Comparison of ENCODE assay signal across 28 cellular contexts in genomic region chr10:71660313-71660712, GRCh38.
"Had no signal": no experiment of that assay in that cellular context is flagged by ENCODE, and none has a peak within 500 bp of the region (broad histone marks: within the 10 kb centered on the region; RNA-seq: fewer than 3 reads in every experiment).

No MANE protein-coding gene starts in this region.

- H3K4me3 Mint-ChIP-seq: activated B cell treated with CpG ODN at 0.5 μM for 24 hours; activated CD4-positive, alpha-beta T cell treated with anti-CD3 and anti-CD28 coated beads, Interleukin-2, amount 10 ng/mL, durations not matched to agents 24 days and 14 days; activated CD8-positive, alpha-beta memory T cell treated with anti-CD3 and anti-CD28 coated beads, Interleukin-2, amount 10 ng/mL, durations not matched to agents 7 days and 5 days; activated naive CD4-positive, alpha-beta T cell treated with anti-CD3 and anti-CD28 coated beads, Interleukin-2, amount 10 ng/mL, durations not matched to agents 7 days and 5 days; activated naive CD8-positive, alpha-beta T cell treated with anti-CD3 and anti-CD28 coated beads for 36 hours; activated T-cell treated with anti-CD3 and anti-CD28 coated beads, Interleukin-2, amount 50 U/mL, for 24 hours; T-helper 17 cell had no signal

- H3K9me3 Mint-ChIP-seq: activated CD4-positive, alpha-beta T cell treated with anti-CD3 and anti-CD28 coated beads, Interleukin-2, amount 10 ng/mL, durations not matched to agents 24 days and 14 days; activated naive CD4-positive, alpha-beta T cell treated with anti-CD3 and anti-CD28 coated beads, Interleukin-2, amount 10 ng/mL, durations not matched to agents 7 days and 5 days; activated naive CD8-positive, alpha-beta T cell treated with anti-CD3 and anti-CD28 coated beads for 36 hours; activated T-cell treated with anti-CD3 and anti-CD28 coated beads, Interleukin-2, amount 50 U/mL, for 24 hours had no signal

- H3K27ac ChIP-seq: brain microvascular endothelial cell, cardiac muscle cell, SJSA1 had no signal

- H3K4me1 ChIP-seq: SJSA1 had no signal

- H3K27me3 Mint-ChIP-seq: activated B cell treated with CpG ODN at 0.5 μM for 24 hours; activated CD4-positive, alpha-beta T cell treated with anti-CD3 and anti-CD28 coated beads, Interleukin-2, amount 10 ng/mL, durations not matched to agents 24 days and 14 days; activated naive CD8-positive, alpha-beta T cell treated with anti-CD3 and anti-CD28 coated beads for 36 hours; activated T-cell treated with anti-CD3 and anti-CD28 coated beads, Interleukin-2, amount 50 U/mL, for 24 hours had no signal

- H3K27ac Mint-ChIP-seq: activated B cell treated with CpG ODN at 0.5 μM for 24 hours; activated CD4-positive, alpha-beta T cell treated with anti-CD3 and anti-CD28 coated beads, Interleukin-2, amount 10 ng/mL, durations not matched to agents 24 days and 14 days; activated CD8-positive, alpha-beta memory T cell treated with anti-CD3 and anti-CD28 coated beads, Interleukin-2, amount 10 ng/mL, durations not matched to agents 7 days and 5 days; activated naive CD4-positive, alpha-beta T cell treated with anti-CD3 and anti-CD28 coated beads, Interleukin-2, amount 10 ng/mL, durations not matched to agents 7 days and 5 days; activated naive CD8-positive, alpha-beta T cell treated with anti-CD3 and anti-CD28 coated beads for 36 hours; activated T-cell treated with anti-CD3 and anti-CD28 coated beads, Interleukin-2, amount 50 U/mL, for 24 hours; T-helper 17 cell had no signal

- H3K27me3 ChIP-seq: cardiac muscle cell, SJSA1 had no signal

- H3K4me3 ChIP-seq: cardiac muscle cell, SJSA1 had no signal

- H3K36me3 ChIP-seq: brain microvascular endothelial cell, cardiac muscle cell, SJSA1 had no signal

- H3K36me3 Mint-ChIP-seq: activated CD8-positive, alpha-beta memory T cell treated with anti-CD3 and anti-CD28 coated beads, Interleukin-2, amount 10 ng/mL, durations not matched to agents 7 days and 5 days; activated naive CD4-positive, alpha-beta T cell treated with anti-CD3 and anti-CD28 coated beads, Interleukin-2, amount 10 ng/mL, durations not matched to agents 7 days and 5 days; activated naive CD8-positive, alpha-beta T cell treated with anti-CD3 and anti-CD28 coated beads for 36 hours had no signal

- ATAC-seq: activated CD8-positive, alpha-beta memory T cell treated with anti-CD3 and anti-CD28 coated beads, Interleukin-2, amount 10 ng/mL, durations not matched to agents 7 days and 5 days; HepG2; Right ventricle myocardium inferior; SK-N-SH treated with all-trans-retinoic acid at 6 μM for 48 hours; T-helper 17 cell had no signal

- DNase-seq: activated B cell treated with CpG ODN at 0.5 μM for 24 hours; activated CD4-positive, alpha-beta T cell treated with anti-CD3 and anti-CD28 coated beads for 1 hour; activated CD4-positive, alpha-beta T cell treated with anti-CD3 and anti-CD28 coated beads, Interleukin-2, amount 10 ng/mL, durations not matched to agents 24 days and 14 days; activated CD4-positive, alpha-beta T cell treated with anti-CD3 and anti-CD28 coated beads, Interleukin-2, amount 50 U/mL, for 48 hours; activated CD8-positive, alpha-beta memory T cell treated with anti-CD3 and anti-CD28 coated beads, Interleukin-2, amount 10 ng/mL, durations not matched to agents 7 days and 5 days; activated gamma-delta T cell; activated naive CD4-positive, alpha-beta T cell treated with anti-CD3 and anti-CD28 coated beads, Interleukin-2, amount 10 ng/mL, durations not matched to agents 7 days and 5 days; activated naive CD8-positive, alpha-beta T cell treated with anti-CD3 and anti-CD28 coated beads for 36 hours; activated T-cell treated with anti-CD3 and anti-CD28 coated beads, Interleukin-2, amount 50 U/mL, for 24 hours; brain microvascular endothelial cell; Karpas-422; NCI-H1048; NCI-H1417; NCI-H1694; NCI-H2029; NCI-H2107; NCI-H2171 treated with DMSO at 0.1 percent for 48 hours; NCI-H345; NCI-H510A; NCI-H526 treated with DMSO at 0.1 percent for 48 hours; NK-92 treated with Interleukin-12 subunit alpha and Interleukin-12 subunit beta, amount 100 ng/mL, for 24 hours; T-helper 17 cell; T-helper 9 cell had no signal

- H3K4me1 Mint-ChIP-seq: activated B cell treated with CpG ODN at 0.5 μM for 24 hours; activated CD8-positive, alpha-beta memory T cell treated with anti-CD3 and anti-CD28 coated beads, Interleukin-2, amount 10 ng/mL, durations not matched to agents 7 days and 5 days; activated naive CD8-positive, alpha-beta T cell treated with anti-CD3 and anti-CD28 coated beads for 36 hours had no signal

- H3K9me3 ChIP-seq: SJSA1 had no signal
